Comparison of ENCODE assay signal across 36 cellular contexts in the genomic region with DNA sequence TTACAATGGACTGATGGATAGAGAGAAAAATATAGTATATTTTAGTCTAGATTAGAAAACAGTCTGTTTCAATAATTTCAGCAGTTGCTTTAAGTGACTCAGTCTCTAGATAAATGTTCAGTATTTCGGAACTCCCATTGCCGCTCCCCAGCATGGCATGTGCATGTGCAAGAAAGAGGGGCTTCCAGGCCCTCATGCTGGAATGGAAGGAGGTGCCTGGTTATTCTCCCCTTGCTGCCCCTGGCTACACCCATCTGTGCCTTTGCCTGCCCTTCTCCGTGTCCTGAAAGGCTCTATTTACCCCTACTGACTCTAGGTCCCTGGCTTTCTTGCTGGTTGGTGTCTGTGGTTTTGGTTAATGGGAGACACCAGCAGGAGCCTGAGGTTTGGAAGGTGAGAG.
"Had no signal": no experiment of that assay in that cellular context is flagged by ENCODE, and none has a peak within 500 bp of the region (broad histone marks: within the 10 kb centered on the region; RNA-seq: fewer than 3 reads in every experiment).

No MANE protein-coding gene starts in this region.

- H3K27ac ChIP-seq: ascending aorta, cardiac muscle cell, VCaP had no signal

- H3K9me3 Mint-ChIP-seq: activated B cell treated with CpG ODN at 0.5 μM for 24 hours; activated CD4-positive, alpha-beta memory T cell treated with anti-CD3 and anti-CD28 coated beads, Interleukin-2, amount 10 ng/mL, durations not matched to agents 7 days and 5 days; activated CD4-positive, alpha-beta T cell treated with anti-CD3 and anti-CD28 coated beads, Interleukin-2, amount 10 ng/mL, durations not matched to agents 7 days and 5 days; activated naive CD4-positive, alpha-beta T cell treated with anti-CD3 and anti-CD28 coated beads, Interleukin-2, amount 10 ng/mL, durations not matched to agents 7 days and 5 days; activated naive CD4-positive, alpha-beta T cell treated with anti-CD3 and anti-CD28 coated beads, Interleukin-2, amount 50 U/mL, for 24 hours; activated naive CD8-positive, alpha-beta T cell treated with anti-CD3 and anti-CD28 coated beads, Interleukin-2, amount 10 ng/mL, durations not matched to agents 7 days and 5 days; activated naive CD8-positive, alpha-beta T cell treated with anti-CD3 and anti-CD28 coated beads, Interleukin-2, amount 50 U/mL, for 24 hours; activated T-cell treated with anti-CD3 and anti-CD28 coated beads, Interleukin-2, amount 50 U/mL, for 24 hours; activated T-helper 2 cell treated with anti-CD3 and anti-CD28 coated beads, Interferon-gamma antibody, Interleukin-2, Interleukin-4, amounts not matched to agents 10 μg/mL and 5 μg/mL and 100 μg/mL, durations not matched to agents 14 hours and 24 hours and 36 hours; central memory CD8-positive, alpha-beta T cell; T-helper 1 cell treated with Interleukin-12 subunit alpha and Interleukin-12 subunit beta and Interleukin-4 antibody, amounts not matched to agents 30 μg/mL and 1 μg/mL, for 36 hours; T-helper 2 cell treated with Interferon-gamma antibody and Interleukin-4, amounts not matched to agents 5 μg/mL and 100 μg/mL, for 36 hours had no signal

- DNase-seq: activated B cell treated with CpG ODN at 0.5 μM for 24 hours; activated CD4-positive, alpha-beta memory T cell treated with anti-CD3 and anti-CD28 coated beads, Interleukin-2, amount 10 ng/mL, durations not matched to agents 7 days and 5 days; activated CD4-positive, alpha-beta T cell treated with anti-CD3 and anti-CD28 coated beads for 4 hours; activated CD4-positive, alpha-beta T cell treated with anti-CD3 and anti-CD28 coated beads, Interleukin-2, amount 10 ng/mL, durations not matched to agents 7 days and 5 days; activated CD4-positive, alpha-beta T cell treated with anti-CD3 and anti-CD28 coated beads, Interleukin-2, amount 50 U/mL, for 48 hours; activated CD4-positive, CD25-positive, alpha-beta regulatory T cell treated with anti-CD3 and anti-CD28 coated beads, Interleukin-2, amount 50 U/mL, for 72 hours; activated CD8-positive, alpha-beta memory T cell treated with anti-CD3 and anti-CD28 coated beads for 24 hours; activated CD8-positive, alpha-beta memory T cell treated with anti-CD3 and anti-CD28 coated beads, Interleukin-2, amount 10 ng/mL, durations not matched to agents 7 days and 5 days; activated CD8-positive, alpha-beta memory T cell treated with anti-CD3 and anti-CD28 coated beads, Interleukin-2, amount 50 U/mL, for 48 hours; activated CD8-positive, alpha-beta T cell treated with anti-CD3 and anti-CD28 coated beads, Interleukin-2, amount 10 ng/mL, durations not matched to agents 7 days and 5 days; activated effector memory CD4-positive, alpha-beta T cell treated with Interleukin-2 at 50 U/mL for 16 hours; activated gamma-delta T cell; activated naive CD4-positive, alpha-beta T cell treated with anti-CD3 and anti-CD28 coated beads, Interleukin-2, amount 10 ng/mL, durations not matched to agents 7 days and 5 days; activated naive CD4-positive, alpha-beta T cell treated with Interleukin-2 at 50 U/mL for 16 hours; activated naive CD8-positive, alpha-beta T cell treated with anti-CD3 and anti-CD28 coated beads, Interleukin-2, amount 10 ng/mL, durations not matched to agents 7 days and 5 days; activated naive CD8-positive, alpha-beta T cell treated with anti-CD3 and anti-CD28 coated beads, Interleukin-2, amount 50 U/mL, for 24 hours; activated T-cell treated with anti-CD3 and anti-CD28 coated beads, Interleukin-2, amount 50 U/mL, for 24 hours; activated T-cell treated with anti-CD3 and anti-CD28 coated beads, Interleukin-2, amount 50 U/mL, for 48 hours; amygdala; anterior cingulate cortex; caudate nucleus; cerebellar nuclear complex; T-helper 1 cell; T-helper 2 cell; T-helper 9 cell had no signal

- H3K27me3 ChIP-seq: ascending aorta, cardiac muscle cell had no signal

- H3K9me3 ChIP-seq: ascending aorta had no signal

- ATAC-seq: activated CD8-positive, alpha-beta memory T cell treated with anti-CD3 and anti-CD28 coated beads, Interleukin-2, amount 10 ng/mL, durations not matched to agents 7 days and 5 days; activated CD8-positive, alpha-beta T cell treated with anti-CD3 and anti-CD28 coated beads, Interleukin-2, amount 10 ng/mL, durations not matched to agents 7 days and 5 days; activated naive CD8-positive, alpha-beta T cell treated with anti-CD3 and anti-CD28 coated beads, Interleukin-2, amount 50 U/mL, for 24 hours had no signal

- H3K36me3 ChIP-seq: ascending aorta, cardiac muscle cell had no signal

- H3K36me3 Mint-ChIP-seq: activated CD8-positive, alpha-beta memory T cell treated with anti-CD3 and anti-CD28 coated beads, Interleukin-2, amount 10 ng/mL, durations not matched to agents 7 days and 5 days; activated naive CD4-positive, alpha-beta T cell treated with anti-CD3 and anti-CD28 coated beads, Interleukin-2, amount 10 ng/mL, durations not matched to agents 7 days and 5 days; activated naive CD4-positive, alpha-beta T cell treated with anti-CD3 and anti-CD28 coated beads, Interleukin-2, amount 50 U/mL, for 24 hours; activated naive CD8-positive, alpha-beta T cell; activated naive CD8-positive, alpha-beta T cell treated with anti-CD3 and anti-CD28 coated beads, Interleukin-2, amount 10 ng/mL, durations not matched to agents 7 days and 5 days; brain had no signal

- H3K4me1 ChIP-seq: ascending aorta had no signal

- H3K4me3 ChIP-seq: ascending aorta, cardiac muscle cell had no signal

- H3K4me1 Mint-ChIP-seq: activated B cell treated with CpG ODN at 0.5 μM for 24 hours; activated CD4-positive, alpha-beta memory T cell treated with anti-CD3 and anti-CD28 coated beads, Interleukin-2, amount 10 ng/mL, durations not matched to agents 7 days and 5 days; activated CD4-positive, alpha-beta T cell treated with anti-CD3 and anti-CD28 coated beads, Interleukin-2, amount 10 ng/mL, durations not matched to agents 7 days and 5 days; activated CD8-positive, alpha-beta memory T cell treated with anti-CD3 and anti-CD28 coated beads, Interleukin-2, amount 10 ng/mL, durations not matched to agents 7 days and 5 days; activated naive CD4-positive, alpha-beta T cell treated with anti-CD3 and anti-CD28 coated beads, Interleukin-2, amount 10 ng/mL, durations not matched to agents 7 days and 5 days; activated naive CD4-positive, alpha-beta T cell treated with anti-CD3 and anti-CD28 coated beads, Interleukin-2, amount 50 U/mL, for 24 hours; activated naive CD8-positive, alpha-beta T cell treated with anti-CD3 and anti-CD28 coated beads, Interleukin-2, amount 10 ng/mL, durations not matched to agents 7 days and 5 days; activated naive CD8-positive, alpha-beta T cell treated with anti-CD3 and anti-CD28 coated beads, Interleukin-2, amount 50 U/mL, for 24 hours; central memory CD8-positive, alpha-beta T cell had no signal

- H3K4me3 Mint-ChIP-seq: activated B cell treated with CpG ODN at 0.5 μM for 24 hours; activated CD4-positive, alpha-beta memory T cell treated with anti-CD3 and anti-CD28 coated beads, Interleukin-2, amount 10 ng/mL, durations not matched to agents 7 days and 5 days; activated CD4-positive, alpha-beta T cell treated with anti-CD3 and anti-CD28 coated beads, Interleukin-2, amount 10 ng/mL, durations not matched to agents 7 days and 5 days; activated CD8-positive, alpha-beta memory T cell treated with anti-CD3 and anti-CD28 coated beads, Interleukin-2, amount 10 ng/mL, durations not matched to agents 7 days and 5 days; activated CD8-positive, alpha-beta T cell treated with anti-CD3 and anti-CD28 coated beads, Interleukin-2, amount 10 ng/mL, durations not matched to agents 7 days and 5 days; activated naive CD4-positive, alpha-beta T cell treated with anti-CD3 and anti-CD28 coated beads, Interleukin-2, amount 10 ng/mL, durations not matched to agents 7 days and 5 days; activated naive CD4-positive, alpha-beta T cell treated with anti-CD3 and anti-CD28 coated beads, Interleukin-2, amount 50 U/mL, for 24 hours; activated naive CD8-positive, alpha-beta T cell; activated naive CD8-positive, alpha-beta T cell treated with anti-CD3 and anti-CD28 coated beads, Interleukin-2, amount 10 ng/mL, durations not matched to agents 7 days and 5 days; activated naive CD8-positive, alpha-beta T cell treated with anti-CD3 and anti-CD28 coated beads, Interleukin-2, amount 50 U/mL, for 24 hours; activated T-cell treated with anti-CD3 and anti-CD28 coated beads, Interleukin-2, amount 50 U/mL, for 24 hours; brain; central memory CD8-positive, alpha-beta T cell; T-helper 1 cell treated with Interleukin-12 subunit alpha and Interleukin-12 subunit beta and Interleukin-4 antibody, amounts not matched to agents 30 μg/mL and 1 μg/mL, for 36 hours; T-helper 2 cell treated with Interferon-gamma antibody and Interleukin-4, amounts not matched to agents 5 μg/mL and 100 μg/mL, for 36 hours had no signal

- H3K27ac Mint-ChIP-seq: activated B cell treated with CpG ODN at 0.5 μM for 24 hours; activated CD4-positive, alpha-beta memory T cell treated with anti-CD3 and anti-CD28 coated beads, Interleukin-2, amount 10 ng/mL, durations not matched to agents 7 days and 5 days; activated CD4-positive, alpha-beta T cell treated with anti-CD3 and anti-CD28 coated beads, Interleukin-2, amount 10 ng/mL, durations not matched to agents 7 days and 5 days; activated CD8-positive, alpha-beta memory T cell treated with anti-CD3 and anti-CD28 coated beads, Interleukin-2, amount 10 ng/mL, durations not matched to agents 7 days and 5 days; activated CD8-positive, alpha-beta T cell treated with anti-CD3 and anti-CD28 coated beads, Interleukin-2, amount 10 ng/mL, durations not matched to agents 7 days and 5 days; activated naive CD4-positive, alpha-beta T cell treated with anti-CD3 and anti-CD28 coated beads, Interleukin-2, amount 10 ng/mL, durations not matched to agents 7 days and 5 days; activated naive CD8-positive, alpha-beta T cell; activated naive CD8-positive, alpha-beta T cell treated with anti-CD3 and anti-CD28 coated beads, Interleukin-2, amount 10 ng/mL, durations not matched to agents 7 days and 5 days; activated naive CD8-positive, alpha-beta T cell treated with anti-CD3 and anti-CD28 coated beads, Interleukin-2, amount 50 U/mL, for 24 hours; activated T-cell treated with anti-CD3 and anti-CD28 coated beads, Interleukin-2, amount 50 U/mL, for 24 hours; activated T-helper 2 cell treated with anti-CD3 and anti-CD28 coated beads, Interferon-gamma antibody, Interleukin-2, Interleukin-4, amounts not matched to agents 10 μg/mL and 5 μg/mL and 100 μg/mL, durations not matched to agents 14 hours and 24 hours and 36 hours; brain; T-helper 1 cell treated with Interleukin-12 subunit alpha and Interleukin-12 subunit beta and Interleukin-4 antibody, amounts not matched to agents 30 μg/mL and 1 μg/mL, for 36 hours; T-helper 2 cell treated with Interferon-gamma antibody and Interleukin-4, amounts not matched to agents 5 μg/mL and 100 μg/mL, for 36 hours had no signal

- FAIRE-seq: bronchial epithelial cell had no signal
